In genomic region chr14:67517083-67517482, GRCh38 we compare ENCODE assay signal across 1 cellular context.
A peak's percentile ranks its signal among the peaks of the same experiment; 100 is the strongest.
TF ChIP-seq lines count a peak whose summit lies in the region.

No MANE protein-coding gene starts in this region.

TF ChIP-seq in HepG2, 621 proteins besides CTCF, POLR2A, EP300 and RAD21 (continued from another document):
- TF ChIP-seq, protein P1, sequence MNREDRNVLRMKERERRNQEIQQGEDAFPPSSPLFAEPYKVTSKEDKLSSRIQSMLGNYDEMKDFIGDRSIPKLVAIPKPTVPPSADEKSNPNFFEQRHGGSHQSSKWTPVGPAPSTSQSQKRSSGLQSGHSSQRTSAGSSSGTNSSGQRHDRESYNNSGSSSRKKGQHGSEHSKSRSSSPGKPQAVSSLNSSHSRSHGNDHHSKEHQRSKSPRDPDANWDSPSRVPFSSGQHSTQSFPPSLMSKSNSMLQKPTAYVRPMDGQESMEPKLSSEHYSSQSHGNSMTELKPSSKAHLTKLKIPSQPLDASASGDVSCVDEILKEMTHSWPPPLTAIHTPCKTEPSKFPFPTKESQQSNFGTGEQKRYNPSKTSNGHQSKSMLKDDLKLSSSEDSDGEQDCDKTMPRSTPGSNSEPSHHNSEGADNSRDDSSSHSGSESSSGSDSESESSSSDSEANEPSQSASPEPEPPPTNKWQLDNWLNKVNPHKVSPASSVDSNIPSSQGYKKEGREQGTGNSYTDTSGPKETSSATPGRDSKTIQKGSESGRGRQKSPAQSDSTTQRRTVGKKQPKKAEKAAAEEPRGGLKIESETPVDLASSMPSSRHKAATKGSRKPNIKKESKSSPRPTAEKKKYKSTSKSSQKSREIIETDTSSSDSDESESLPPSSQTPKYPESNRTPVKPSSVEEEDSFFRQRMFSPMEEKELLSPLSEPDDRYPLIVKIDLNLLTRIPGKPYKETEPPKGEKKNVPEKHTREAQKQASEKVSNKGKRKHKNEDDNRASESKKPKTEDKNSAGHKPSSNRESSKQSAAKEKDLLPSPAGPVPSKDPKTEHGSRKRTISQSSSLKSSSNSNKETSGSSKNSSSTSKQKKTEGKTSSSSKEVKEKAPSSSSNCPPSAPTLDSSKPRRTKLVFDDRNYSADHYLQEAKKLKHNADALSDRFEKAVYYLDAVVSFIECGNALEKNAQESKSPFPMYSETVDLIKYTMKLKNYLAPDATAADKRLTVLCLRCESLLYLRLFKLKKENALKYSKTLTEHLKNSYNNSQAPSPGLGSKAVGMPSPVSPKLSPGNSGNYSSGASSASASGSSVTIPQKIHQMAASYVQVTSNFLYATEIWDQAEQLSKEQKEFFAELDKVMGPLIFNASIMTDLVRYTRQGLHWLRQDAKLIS (CRISPR knock-in tag; IDR thresholded peaks at IDR 0.05) = no peak
- TF ChIP-seq, protein P2, sequence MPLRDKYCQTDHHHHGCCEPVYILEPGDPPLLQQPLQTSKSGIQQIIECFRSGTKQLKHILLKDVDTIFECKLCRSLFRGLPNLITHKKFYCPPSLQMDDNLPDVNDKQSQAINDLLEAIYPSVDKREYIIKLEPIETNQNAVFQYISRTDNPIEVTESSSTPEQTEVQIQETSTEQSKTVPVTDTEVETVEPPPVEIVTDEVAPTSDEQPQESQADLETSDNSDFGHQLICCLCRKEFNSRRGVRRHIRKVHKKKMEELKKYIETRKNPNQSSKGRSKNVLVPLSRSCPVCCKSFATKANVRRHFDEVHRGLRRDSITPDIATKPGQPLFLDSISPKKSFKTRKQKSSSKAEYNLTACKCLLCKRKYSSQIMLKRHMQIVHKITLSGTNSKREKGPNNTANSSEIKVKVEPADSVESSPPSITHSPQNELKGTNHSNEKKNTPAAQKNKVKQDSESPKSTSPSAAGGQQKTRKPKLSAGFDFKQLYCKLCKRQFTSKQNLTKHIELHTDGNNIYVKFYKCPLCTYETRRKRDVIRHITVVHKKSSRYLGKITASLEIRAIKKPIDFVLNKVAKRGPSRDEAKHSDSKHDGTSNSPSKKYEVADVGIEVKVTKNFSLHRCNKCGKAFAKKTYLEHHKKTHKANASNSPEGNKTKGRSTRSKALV (CRISPR knock-in tag; IDR thresholded peaks at IDR 0.05) = 0 out of 2 replicates have a peak, but pooled peaks have one; percentile 25
- TF ChIP-seq, protein P3, sequence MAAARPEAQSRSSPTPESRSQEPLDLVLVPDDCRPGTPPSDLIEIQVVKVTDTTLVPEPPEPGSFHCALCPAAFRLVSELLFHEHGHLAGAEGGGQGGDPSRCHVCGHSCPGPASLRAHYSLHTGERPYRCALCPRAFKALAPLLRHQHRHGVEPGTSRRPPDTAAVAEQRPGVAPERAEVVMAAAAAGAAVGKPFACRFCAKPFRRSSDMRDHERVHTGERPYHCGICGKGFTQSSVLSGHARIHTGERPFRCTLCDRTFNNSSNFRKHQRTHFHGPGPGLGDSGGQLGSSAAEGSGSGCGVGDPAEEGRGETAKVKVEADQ (CRISPR knock-in tag; IDR thresholded peaks at IDR 0.05; ENCODE audit: borderline replicate concordance) = no peak
- TF ChIP-seq MAX (IDR thresholded peaks at IDR 0.05) (no peak), AHR (CRISPR knock-in tag; IDR thresholded peaks at IDR 0.05) (no peak), RFX1 (IDR thresholded peaks at IDR 0.05) (no peak), MEF2D (CRISPR knock-in tag; IDR thresholded peaks at IDR 0.05) (no peak), ZNF605 (CRISPR knock-in tag; IDR thresholded peaks at IDR 0.05) (no peak), ZNF687 (CRISPR knock-in tag; IDR thresholded peaks at IDR 0.05) (peak; percentile 19; the same call in 1 of the 2 replicates), TEAD3 (CRISPR knock-in tag; optimal IDR thresholded peaks at IDR 0.05; ENCODE audit: borderline replicate concordance) (peak; percentile 8), CHCHD3 (CRISPR knock-in tag; IDR thresholded peaks at IDR 0.05) (no peak), FOXA1 (IDR thresholded peaks at IDR 0.05) (no peak), FOXA1 (CRISPR knock-in tag; IDR thresholded peaks at IDR 0.05) (no peak), SMARCE1 (IDR thresholded peaks at IDR 0.05; ENCODE audit: borderline replicate concordance) (no peak), PHF8 (CRISPR knock-in tag; IDR thresholded peaks at IDR 0.05) (no peak), ZNF709 (CRISPR knock-in tag; IDR thresholded peaks at IDR 0.05) (no peak), PPARG (CRISPR knock-in tag; conservative IDR thresholded peaks at IDR 0.05) (no peak), ZNF446 (CRISPR knock-in tag; IDR thresholded peaks at IDR 0.05) (no peak), MIER2 (CRISPR knock-in tag; IDR thresholded peaks at IDR 0.05) (no peak), KMT2B (CRISPR knock-in tag; IDR thresholded peaks at IDR 0.05) (no peak), SAP130 (CRISPR knock-in tag; IDR thresholded peaks at IDR 0.05; ENCODE audit: low read depth) (peak; percentile 11; the same call in 1 of the 2 replicates), ARID3A (IDR thresholded peaks at IDR 0.05; ENCODE audit: low read depth, low read length) (no peak)
- TF ChIP-seq, protein P4, sequence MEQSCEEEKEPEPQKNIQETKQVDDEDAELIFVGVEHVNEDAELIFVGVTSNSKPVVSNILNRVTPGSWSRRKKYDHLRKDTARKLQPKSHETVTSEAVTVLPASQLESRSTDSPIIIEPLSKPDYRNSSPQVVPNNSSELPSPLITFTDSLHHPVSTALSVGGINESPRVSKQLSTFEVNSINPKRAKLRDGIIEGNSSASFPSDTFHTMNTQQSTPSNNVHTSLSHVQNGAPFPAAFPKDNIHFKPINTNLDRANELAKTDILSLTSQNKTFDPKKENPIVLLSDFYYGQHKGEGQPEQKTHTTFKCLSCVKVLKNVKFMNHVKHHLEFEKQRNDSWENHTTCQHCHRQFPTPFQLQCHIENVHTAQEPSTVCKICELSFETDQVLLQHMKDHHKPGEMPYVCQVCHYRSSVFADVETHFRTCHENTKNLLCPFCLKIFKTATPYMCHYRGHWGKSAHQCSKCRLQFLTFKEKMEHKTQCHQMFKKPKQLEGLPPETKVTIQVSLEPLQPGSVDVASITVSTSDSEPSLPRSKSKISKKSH (CRISPR knock-in tag; IDR thresholded peaks at IDR 0.05; ENCODE audit: borderline replicate concordance) = no peak
